ENCODE assay signal across 15 cellular contexts in the genomic region with DNA sequence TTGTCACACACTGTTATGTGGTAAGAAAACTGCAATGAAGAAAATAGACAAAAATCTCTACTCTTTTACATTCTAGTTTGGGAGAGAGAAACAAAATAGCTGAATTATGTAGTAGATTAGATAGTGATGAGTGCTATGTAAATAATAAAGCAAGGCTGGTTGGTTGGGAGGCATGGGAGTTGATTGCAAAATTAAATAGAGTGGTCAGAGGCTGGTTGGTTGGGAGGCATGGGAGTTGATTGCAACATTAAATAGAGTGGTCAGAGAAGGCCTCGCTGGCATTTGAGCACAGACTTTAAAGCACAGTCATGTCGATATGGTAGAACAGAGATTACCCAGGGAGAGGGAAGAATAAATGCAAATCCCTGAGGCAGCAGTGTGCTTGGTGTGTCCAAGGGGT.
"Had no signal": no experiment of that assay in that cellular context is flagged by ENCODE, and none has a peak within 500 bp of the region (broad histone marks: within the 10 kb centered on the region; RNA-seq: fewer than 3 reads in every experiment).

No MANE protein-coding gene starts in this region.

- H3K27ac Mint-ChIP-seq: activated CD4-positive, alpha-beta T cell treated with anti-CD3 and anti-CD28 coated beads for 36 hours; activated CD8-positive, alpha-beta T cell treated with anti-CD3 and anti-CD28 coated beads, Interleukin-2, amount 10 ng/mL, durations not matched to agents 7 days and 5 days; activated naive CD4-positive, alpha-beta T cell treated with anti-CD3 and anti-CD28 coated beads, Interleukin-2, amount 10 ng/mL, durations not matched to agents 7 days and 5 days; activated T-helper 2 cell treated with anti-CD3 and anti-CD28 coated beads, Interferon-gamma antibody, Interleukin-2, Interleukin-4, amounts not matched to agents 10 μg/mL and 5 μg/mL and 100 μg/mL, durations not matched to agents 14 hours and 24 hours and 36 hours; effector memory CD8-positive, alpha-beta T cell; T-cell had no signal

- H3K4me3 Mint-ChIP-seq: activated CD4-positive, alpha-beta T cell treated with anti-CD3 and anti-CD28 coated beads for 36 hours; activated CD8-positive, alpha-beta T cell treated with anti-CD3 and anti-CD28 coated beads, Interleukin-2, amount 10 ng/mL, durations not matched to agents 7 days and 5 days; activated naive CD4-positive, alpha-beta T cell treated with anti-CD3 and anti-CD28 coated beads, Interleukin-2, amount 10 ng/mL, durations not matched to agents 7 days and 5 days; effector memory CD8-positive, alpha-beta T cell; T-cell had no signal

- DNase-seq: activated CD4-positive, alpha-beta T cell treated with anti-CD3 and anti-CD28 coated beads for 36 hours; activated CD8-positive, alpha-beta T cell treated with anti-CD3 and anti-CD28 coated beads, Interleukin-2, amount 10 ng/mL, durations not matched to agents 7 days and 5 days; activated naive CD4-positive, alpha-beta T cell treated with anti-CD3 and anti-CD28 coated beads, Interleukin-2, amount 10 ng/mL, durations not matched to agents 7 days and 5 days; adrenal gland; body of pancreas; central memory CD4-positive, alpha-beta T cell; effector memory CD8-positive, alpha-beta T cell; T-cell; T1000; thyroid gland had no signal

- H3K4me1 ChIP-seq: adrenal gland, vagina had no signal

- H3K9me3 Mint-ChIP-seq: effector memory CD8-positive, alpha-beta T cell had no signal

- H3K9me3 ChIP-seq: adrenal gland, body of pancreas, thyroid gland, vagina had no signal

- H3K27ac ChIP-seq: adrenal gland, coronary artery, epithelial cell of prostate, thyroid gland, vagina, VCaP had no signal

- H3K27me3 ChIP-seq: adrenal gland, body of pancreas, thyroid gland, vagina had no signal

- H3K27me3 Mint-ChIP-seq: activated CD4-positive, alpha-beta T cell treated with anti-CD3 and anti-CD28 coated beads for 36 hours; activated naive CD4-positive, alpha-beta T cell treated with anti-CD3 and anti-CD28 coated beads, Interleukin-2, amount 10 ng/mL, durations not matched to agents 7 days and 5 days; effector memory CD8-positive, alpha-beta T cell; T-cell had no signal

- H3K4me3 ChIP-seq: adrenal gland, body of pancreas, coronary artery, thyroid gland, vagina had no signal

- H3K4me1 Mint-ChIP-seq: activated naive CD4-positive, alpha-beta T cell treated with anti-CD3 and anti-CD28 coated beads, Interleukin-2, amount 10 ng/mL, durations not matched to agents 7 days and 5 days had no signal

- ATAC-seq: activated CD4-positive, alpha-beta T cell treated with anti-CD3 and anti-CD28 coated beads for 36 hours; activated CD8-positive, alpha-beta T cell treated with anti-CD3 and anti-CD28 coated beads, Interleukin-2, amount 10 ng/mL, durations not matched to agents 7 days and 5 days; body of pancreas; effector memory CD8-positive, alpha-beta T cell; T-cell had no signal

- H3K36me3 ChIP-seq: thyroid gland had no signal
